Comparison of ENCODE assay signal across 12 cellular contexts in genomic region chr18:44744206-44745180, GRCh38.
DNase-seq lines count a peak whose midpoint lies in the region; ATAC-seq and TF ChIP-seq lines count a peak whose summit lies in the region.
"Had no signal": no experiment of that assay in that cellular context is flagged by ENCODE, and none has a peak within 500 bp of the region (broad histone marks: within the 10 kb centered on the region; RNA-seq: fewer than 3 reads in every experiment).

No MANE protein-coding gene starts in this region.

- H3K14ac ChIP-seq in neuronal stem cell (ENCODE audit: low read length): no peak overlapping the region

- H3K36me3 ChIP-seq in neuronal stem cell (replicated peaks in 1 of 2; ENCODE audit: control insufficient read depth in 2 of 2, insufficient read depth in 2 of 2, low read length in 2 of 2): no peaks in the 10 kb centered on the region

- H3K18ac ChIP-seq in neuronal stem cell (ENCODE audit: low read length): peak overlapping the region; percentile 97

- no peak overlapping the region for H2BK15ac ChIP-seq in neuronal stem cell (ENCODE audit: low read length)

- peak overlapping the region; percentile 41 to 76 for H3K4me3 ChIP-seq in neuronal stem cell (ENCODE audit: low read length in 2 of 2)
- H3K4me3 ChIP-seq: lung had no signal

- H3K4me2 ChIP-seq in neuronal stem cell (ENCODE audit: insufficient read depth, low read length, poor library complexity, severe bottlenecking): peak overlapping the region; percentile 72

- no peak overlapping the region for H2AK5ac ChIP-seq in neuronal stem cell (ENCODE audit: low read depth, low read length)

- no peak overlapping the region for H4K8ac ChIP-seq in neuronal stem cell (ENCODE audit: low read depth, low read length)

- peak overlapping the region; percentile 73 for H2AFZ ChIP-seq in neuronal stem cell (ENCODE audit: low read length)

- no CpG with 5 or more reads among the region's 51 CpGs for WGBS in neuronal stem cell (ENCODE audit: extremely low coverage in 2 of 2, insufficient read length in 2 of 2, insufficient replicate concordance in 1 of 2), 2 donors

- no peaks in the 10 kb centered on the region for H3K36me3 Mint-ChIP-seq in glutamatergic neuron (ENCODE audit: unreplicated experiment)
- H3K36me3 Mint-ChIP-seq: activated naive CD4-positive, alpha-beta T cell treated with anti-CD3 and anti-CD28 coated beads, Interleukin-2, amount 10 ng/mL, durations not matched to agents 7 days and 5 days had no signal

- peaks cover 20 to 30% of the 10 kb centered on the region in 2 donors for H3K4me1 ChIP-seq in neuronal stem cell (ENCODE audit: control insufficient read depth in 2 of 2, insufficient read depth in 1 of 2, low read depth in 1 of 2, low read length in 2 of 2)

- H3K9me3 Mint-ChIP-seq in glutamatergic neuron (ENCODE audit: unreplicated experiment): peaks cover 29% of the 10 kb centered on the region
- H3K9me3 Mint-ChIP-seq: activated naive CD4-positive, alpha-beta T cell treated with anti-CD3 and anti-CD28 coated beads, Interleukin-2, amount 10 ng/mL, durations not matched to agents 7 days and 5 days had no signal

- DNase-seq in Ammon's horn (ENCODE audit: low spot score): peak; percentile 78
- peak; percentile 65 for DNase-seq in NCI-H524 treated with DMSO at 0.1 percent for 48 hours (lab: John Stamatoyannopoulos, UW)
- peak; percentile 77 for DNase-seq in glutamatergic neuron
- peak; percentile 74 for DNase-seq in neuronal stem cell (ENCODE audit: low spot score)
- no peak for DNase-seq in DMS114 treated with DMSO at 0.1 percent for 48 hours (lab: John Stamatoyannopoulos, UW; ENCODE audit: unreplicated experiment)
- DNase-seq in LoVo (ENCODE audit: low spot score): no peak
- DNase-seq: activated naive CD4-positive, alpha-beta T cell treated with anti-CD3 and anti-CD28 coated beads, Interleukin-2, amount 10 ng/mL, durations not matched to agents 7 days and 5 days; PC-3 had no signal

- peak overlapping the region; percentile 100 for H3K27ac Mint-ChIP-seq in glutamatergic neuron (ENCODE audit: unreplicated experiment)
- H3K27ac Mint-ChIP-seq: activated naive CD4-positive, alpha-beta T cell treated with anti-CD3 and anti-CD28 coated beads, Interleukin-2, amount 10 ng/mL, durations not matched to agents 7 days and 5 days had no signal

- peaks cover 2% of the 10 kb centered on the region for H3K79me1 ChIP-seq in neuronal stem cell (ENCODE audit: low read depth, low read length)

- H2BK5ac ChIP-seq in neuronal stem cell (ENCODE audit: low read length): no peak overlapping the region

- H3K9ac ChIP-seq in neuronal stem cell (ENCODE audit: low read depth, low read length, poor library complexity): peak overlapping the region; percentile 70

- H2BK120ac ChIP-seq in neuronal stem cell (ENCODE audit: low read depth, low read length): no peak overlapping the region

- no peaks in the 10 kb centered on the region for H3K9me3 ChIP-seq in neuronal stem cell (replicated peaks in 1 of 2; ENCODE audit: control insufficient read depth in 2 of 2, insufficient read depth in 1 of 2, low read depth in 1 of 2, low read length in 2 of 2)

- ATAC-seq in HG03095 (IDR thresholded peaks at IDR 0.05; ENCODE audit: unreplicated experiment) (no peak), GM21786 (IDR thresholded peaks at IDR 0.05; ENCODE audit: unreplicated experiment) (no peak)
- ATAC-seq: PC-3 had no signal

- H3K4me1 Mint-ChIP-seq in glutamatergic neuron (ENCODE audit: low read depth, unreplicated experiment): peaks cover 87% of the 10 kb centered on the region
- H3K4me1 Mint-ChIP-seq: activated naive CD4-positive, alpha-beta T cell treated with anti-CD3 and anti-CD28 coated beads, Interleukin-2, amount 10 ng/mL, durations not matched to agents 7 days and 5 days had no signal

- no peak overlapping the region for H2BK12ac ChIP-seq in neuronal stem cell (ENCODE audit: low read length)

- peak overlapping the region; percentile 88 for H3K4me3 Mint-ChIP-seq in glutamatergic neuron (ENCODE audit: unreplicated experiment)
- H3K4me3 Mint-ChIP-seq: activated naive CD4-positive, alpha-beta T cell treated with anti-CD3 and anti-CD28 coated beads, Interleukin-2, amount 10 ng/mL, durations not matched to agents 7 days and 5 days had no signal

- no peak for TF ChIP-seq CTCF in glutamatergic neuron (IDR thresholded peaks at IDR 0.05; ENCODE audit: partially characterized antibody, unreplicated experiment)

- peak overlapping the region; percentile 6 for H3K23ac ChIP-seq in neuronal stem cell (ENCODE audit: low read depth, low read length, poor library complexity)

- no peak overlapping the region for H3K4ac ChIP-seq in neuronal stem cell (ENCODE audit: low read length)

- no peak overlapping the region for H3K27ac ChIP-seq in neuronal stem cell (replicated peaks; ENCODE audit: low read length)
- H3K27ac ChIP-seq: epithelial cell of prostate had no signal

- H4K91ac ChIP-seq in neuronal stem cell (ENCODE audit: low read depth, low read length, poor library complexity): no peak overlapping the region

- peaks cover 0 to 16% (median 0%) of the 10 kb centered on the region in 3 experiments for H3K27me3 ChIP-seq in neuronal stem cell (ENCODE audit: control insufficient read depth in 3 of 3, insufficient read depth in 3 of 3, low read depth in 1 of 3, low read length in 3 of 3)

- peaks cover 28% of the 10 kb centered on the region for H3K27me3 Mint-ChIP-seq in glutamatergic neuron (ENCODE audit: unreplicated experiment)

Comparison
In these comparisons a context has a peak if more than half of its experiments do, and no peak if none do; other contexts are left out.
1. DNase-seq: peak in Ammon's horn (single experiment), NCI-H524 treated with DMSO at 0.1 percent for 48 hours (single experiment), glutamatergic neuron (single experiment) and neuronal stem cell (single experiment); none in DMS114 treated with DMSO at 0.1 percent for 48 hours (single experiment) and LoVo (single experiment).